1 cellular context compared by ENCODE assay signal in genomic region chr2:210577263-210578071, GRCh38.
TF ChIP-seq lines count a peak whose summit lies in the region.

No MANE protein-coding gene starts in this region.

TF ChIP-seq in K562, 482 proteins besides CTCF, POLR2A, EP300 and RAD21 (continued from another document):
- no peak for TF ChIP-seq REST (CRISPR knock-in tag; IDR thresholded peaks at IDR 0.05; ENCODE audit: low read depth)
- TF ChIP-seq SMARCA4 (IDR thresholded peaks at IDR 0.05) = no peak
- TF ChIP-seq NCOA6 (IDR thresholded peaks at IDR 0.05) = no peak
- no peak for TF ChIP-seq COPS2 (conservative IDR thresholded peaks at IDR 0.05)
- TF ChIP-seq HDAC2 (IDR thresholded peaks at IDR 0.05) = no peak
- no peak for TF ChIP-seq ZNF785 (CRISPR knock-in tag; IDR thresholded peaks at IDR 0.05)
- no peak for TF ChIP-seq KHSRP (IDR thresholded peaks at IDR 0.05)
- TF ChIP-seq DMBX1 (CRISPR knock-in tag; IDR thresholded peaks at IDR 0.05; ENCODE audit: borderline replicate concordance) = no peak
- TF ChIP-seq C11orf30 (IDR thresholded peaks at IDR 0.05; ENCODE audit: low read depth) = peak; percentile 76
- TF ChIP-seq DLX4 (CRISPR knock-in tag; IDR thresholded peaks at IDR 0.05) = no peak
- no peak for TF ChIP-seq POLR2B (IDR thresholded peaks at IDR 0.05; ENCODE audit: low read depth, partially characterized antibody)
- TF ChIP-seq NFE2 (IDR thresholded peaks at IDR 0.05; ENCODE audit: low read depth) = no peak
- TF ChIP-seq CEBPG (CRISPR knock-in tag; IDR thresholded peaks at IDR 0.05) = no peak
- TF ChIP-seq CEBPG (tag; conservative IDR thresholded peaks at IDR 0.05 in 1 of 2, IDR thresholded peaks at IDR 0.05 in 1 of 2) = peak; percentile 89 to 93
- peak; percentile 54 to 74; a peak in 2 of 4 replicates for TF ChIP-seq TRIM24 (IDR thresholded peaks at IDR 0.05)
- TF ChIP-seq STAT5B (CRISPR knock-in tag; IDR thresholded peaks at IDR 0.05) = no peak
- TF ChIP-seq ATF3 (IDR thresholded peaks at IDR 0.05) = peak; percentile 58; the same call in 1 of the 2 replicates
- TF ChIP-seq ATF3 (CRISPR knock-in tag; conservative IDR thresholded peaks at IDR 0.05) = no peak
- TF ChIP-seq KAT7 (CRISPR knock-in tag; IDR thresholded peaks at IDR 0.05; ENCODE audit: borderline replicate concordance) = no peak
- TF ChIP-seq AFF1 (IDR thresholded peaks at IDR 0.05; ENCODE audit: low read depth in 1 of 2, partially characterized antibody in 2 of 2) = no peak
- no peak for TF ChIP-seq ARID3B (CRISPR knock-in tag; IDR thresholded peaks at IDR 0.05; ENCODE audit: borderline replicate concordance)
TF ChIP-seq in K562: peak in this region for 8.
